In genomic region chr3:113006350-113007056, GRCh38 we compare ENCODE assay signal across 23 cellular contexts. TPM values are rescaled to one million over a fixed set of nuclear protein-coding genes. Genes with fewer than 3 reads are reported as not detected.
DNase-seq lines count a peak whose midpoint lies in the region; ATAC-seq and TF ChIP-seq lines count a peak whose summit lies in the region.
"Had no signal": no experiment of that assay in that cellular context is flagged by ENCODE, and none has a peak within 500 bp of the region (broad histone marks: within the 10 kb centered on the region; RNA-seq: fewer than 3 reads in every experiment).

No MANE protein-coding gene starts in this region.

- peaks cover 75% of the 10 kb centered on the region for H3K4me1 Mint-ChIP-seq in activated CD4-positive, alpha-beta T cell treated with anti-CD3 and anti-CD28 coated beads, Interleukin-2, amount 10 ng/mL, durations not matched to agents 7 days and 5 days
- peaks cover 46 to 72% (median 60%) of the 10 kb centered on the region in 4 donors for H3K4me1 Mint-ChIP-seq in CD4-positive, alpha-beta memory T cell
- H3K4me1 Mint-ChIP-seq in activated T-helper 17 cell treated with anti-CD3 and anti-CD28 coated beads, Interleukin-2, amount 50 U/mL, for 72 hours, result peaks cover 28% of the 10 kb centered on the region
- H3K4me1 Mint-ChIP-seq in natural killer cell, result peaks cover 35 to 42% of the 10 kb centered on the region in 2 donors

- H3K4me3 Mint-ChIP-seq in activated CD4-positive, alpha-beta T cell treated with anti-CD3 and anti-CD28 coated beads, Interleukin-2, amount 10 ng/mL, durations not matched to agents 7 days and 5 days, result peak overlapping the region; percentile 66
- peak overlapping the region; percentile 55 to 77 (median 73) for H3K4me3 Mint-ChIP-seq in CD4-positive, alpha-beta memory T cell
- peak overlapping the region; percentile 76 for H3K4me3 Mint-ChIP-seq in activated T-helper 17 cell treated with anti-CD3 and anti-CD28 coated beads, Interleukin-2, amount 50 U/mL, for 72 hours
- no peak overlapping the region for H3K4me3 Mint-ChIP-seq in natural killer cell
- H3K4me3 Mint-ChIP-seq: CD14-positive monocyte, naive B cell had no signal

- no peak for DNase-seq in activated CD4-positive, alpha-beta T cell treated with anti-CD3 and anti-CD28 coated beads, Interleukin-2, amount 10 ng/mL, durations not matched to agents 7 days and 5 days
- DNase-seq in activated CD4-positive, alpha-beta T cell treated with anti-CD3 and anti-CD28 coated beads for 4 hours, result no peak
- no peak for DNase-seq in CD4-positive, alpha-beta memory T cell
- no peak for DNase-seq in natural killer cell
- no peak for DNase-seq in SW 1271 (lab: John Stamatoyannopoulos, UW)
- no peak for DNase-seq in cerebellar cortex (ENCODE audit: low spot score)
- DNase-seq: ACHN; activated CD8-positive, alpha-beta memory T cell treated with anti-CD3 and anti-CD28 coated beads for 24 hours; activated gamma-delta T cell; effector CD8-positive, alpha-beta T cell; GF-D8; mesendoderm; MV-4-11; naive B cell; NCI-H1694 treated with DMSO at 0.1 percent for 48 hours; NCI-H69; pancreas; right cardiac atrium; testis had no signal

- no peak for ATAC-seq in activated T-helper 17 cell treated with anti-CD3 and anti-CD28 coated beads, Interleukin-2, amount 50 U/mL, for 72 hours (replicated peaks)
- ATAC-seq in natural killer cell (no peak), HG03571 (IDR thresholded peaks at IDR 0.05; ENCODE audit: unreplicated experiment) (no peak)
- ATAC-seq: pancreas, right cardiac atrium had no signal

- intact Hi-C loops in CD4-positive, alpha-beta memory T cell (cut with micrococcal nuclease), result no loop called here
- intact Hi-C loops in natural killer cell (cut with micrococcal nuclease), result no loop called here

- H3K4me3 ChIP-seq in CD4-positive, alpha-beta memory T cell (ENCODE audit: low read length in 2 of 2), result peak overlapping the region in 1 of 2 donors; percentile 4
- H3K4me3 ChIP-seq: pancreas, testis had no signal

- no peaks in the 10 kb centered on the region for H3K27me3 ChIP-seq in CD4-positive, alpha-beta memory T cell (ENCODE audit: insufficient read depth, low read length)
- H3K27me3 ChIP-seq: pancreas, testis had no signal

- H3K36me3 ChIP-seq in CD4-positive, alpha-beta memory T cell (ENCODE audit: insufficient read depth, low read length), result peaks cover 16% of the 10 kb centered on the region

- POLR2A ChIA-PET in activated CD4-positive, alpha-beta T cell treated with anti-CD3 and anti-CD28 coated beads, Interleukin-2, amount 10 ng/mL, durations not matched to agents 7 days and 5 days (lab: Charles Lee), result no interaction called here
- POLR2A ChIA-PET in CD4-positive, alpha-beta memory T cell (lab: Charles Lee; ENCODE audit: partially characterized antibody), result interaction anchor here (0.8 to 8.6 kb wide), 6 partner anchors 10 to 270 kb away, joined by 4 to 76 read pairs (median 4); partner anchors contain the start of gene GTPBP8

- no peaks in the 10 kb centered on the region for H3K27me3 Mint-ChIP-seq in activated CD4-positive, alpha-beta T cell treated with anti-CD3 and anti-CD28 coated beads, Interleukin-2, amount 10 ng/mL, durations not matched to agents 7 days and 5 days
- H3K27me3 Mint-ChIP-seq in CD4-positive, alpha-beta memory T cell, result no peaks in the 10 kb centered on the region
- H3K27me3 Mint-ChIP-seq in activated T-helper 17 cell treated with anti-CD3 and anti-CD28 coated beads, Interleukin-2, amount 50 U/mL, for 72 hours, result no peaks in the 10 kb centered on the region
- no peaks in the 10 kb centered on the region for H3K27me3 Mint-ChIP-seq in natural killer cell (ENCODE audit: low read depth in 2 of 2)
- H3K27me3 Mint-ChIP-seq: naive B cell had no signal

- H3K9me3 Mint-ChIP-seq in activated CD4-positive, alpha-beta T cell treated with anti-CD3 and anti-CD28 coated beads, Interleukin-2, amount 10 ng/mL, durations not matched to agents 7 days and 5 days, result no peaks in the 10 kb centered on the region
- no peaks in the 10 kb centered on the region for H3K9me3 Mint-ChIP-seq in CD4-positive, alpha-beta memory T cell
- H3K9me3 Mint-ChIP-seq in activated T-helper 17 cell treated with anti-CD3 and anti-CD28 coated beads, Interleukin-2, amount 50 U/mL, for 72 hours, result no peaks in the 10 kb centered on the region
- no peaks in the 10 kb centered on the region for H3K9me3 Mint-ChIP-seq in natural killer cell
- H3K9me3 Mint-ChIP-seq: CD14-positive monocyte, naive B cell had no signal

- TF ChIP-seq CTCF in natural killer cell (IDR thresholded peaks at IDR 0.05), result no peak

- no peaks in the 10 kb centered on the region for H3K9me3 ChIP-seq in CD4-positive, alpha-beta memory T cell (ENCODE audit: control insufficient read depth in 1 of 2, low read length in 2 of 2)
- H3K9me3 ChIP-seq: pancreas, testis had no signal

- peak overlapping the region; percentile 58 for H3K27ac ChIP-seq in CD4-positive, alpha-beta memory T cell (ENCODE audit: low read depth, low read length)
- H3K27ac ChIP-seq: pancreas, testis had no signal

- H3K36me3 Mint-ChIP-seq in activated CD4-positive, alpha-beta T cell treated with anti-CD3 and anti-CD28 coated beads, Interleukin-2, amount 10 ng/mL, durations not matched to agents 7 days and 5 days (ENCODE audit: low read depth), result peaks cover 75% of the 10 kb centered on the region
- peaks cover 50 to 72% of the 10 kb centered on the region in 2 donors for H3K36me3 Mint-ChIP-seq in CD4-positive, alpha-beta memory T cell
- H3K36me3 Mint-ChIP-seq in activated T-helper 17 cell treated with anti-CD3 and anti-CD28 coated beads, Interleukin-2, amount 50 U/mL, for 72 hours (ENCODE audit: low read depth), result peaks cover 96% of the 10 kb centered on the region
- peaks cover 35% of the 10 kb centered on the region for H3K36me3 Mint-ChIP-seq in natural killer cell

- H3K4me1 ChIP-seq in CD4-positive, alpha-beta memory T cell (ENCODE audit: insufficient read depth, low read length), result peaks cover 58% of the 10 kb centered on the region
- H3K4me1 ChIP-seq: pancreas, testis had no signal

- CTCF ChIA-PET in activated CD4-positive, alpha-beta T cell treated with anti-CD3 and anti-CD28 coated beads, Interleukin-2, amount 10 ng/mL, durations not matched to agents 7 days and 5 days (lab: Charles Lee), result interaction anchor here (0.5 to 2.5 kb wide), 7 partner anchors 10 to 367 kb away, joined by 3 to 9 read pairs (median 3); a partner anchor contains a TSS
- CTCF ChIA-PET in CD4-positive, alpha-beta memory T cell (lab: Charles Lee; ENCODE audit: partially characterized antibody), result interaction anchor here (0.6 to 2.9 kb wide), 11 partner anchors 8 to 1017 kb away, joined by 3 to 9 read pairs (median 4); partner anchors contain the start of gene GTPBP8

- peak overlapping the region; percentile 92 for H3K27ac Mint-ChIP-seq in activated CD4-positive, alpha-beta T cell treated with anti-CD3 and anti-CD28 coated beads, Interleukin-2, amount 10 ng/mL, durations not matched to agents 7 days and 5 days
- peak overlapping the region; percentile 88 to 95 (median 92) for H3K27ac Mint-ChIP-seq in CD4-positive, alpha-beta memory T cell
- H3K27ac Mint-ChIP-seq in activated T-helper 17 cell treated with anti-CD3 and anti-CD28 coated beads, Interleukin-2, amount 50 U/mL, for 72 hours, result peak overlapping the region; percentile 91
- peak overlapping the region; percentile 84 to 85 for H3K27ac Mint-ChIP-seq in natural killer cell

RNA-seq across cellular contexts. Expression of gene GTPBP8, which starts 15.7 kb away (rescaled TPM):
- 10 to 100 TPM; 27.6 to 29.6 TPM for total RNA-seq in activated CD4-positive, alpha-beta T cell treated with anti-CD3 and anti-CD28 coated beads, Interleukin-2, amount 10 ng/mL, durations not matched to agents 7 days and 5 days
- total RNA-seq in CD4-positive, alpha-beta memory T cell, result 10 to 100 TPM; 36.0 to 40.0 TPM
- 10 to 100 TPM; 17.2 to 27.3 TPM for polyA plus RNA-seq in CD4-positive, alpha-beta memory T cell
- total RNA-seq in activated T-helper 17 cell treated with anti-CD3 and anti-CD28 coated beads, Interleukin-2, amount 50 U/mL, for 72 hours, result 10 to 100 TPM; 18.8 to 23.6 TPM
- total RNA-seq in natural killer cell, result 10 to 100 TPM; 16.6 to 28.6 (median 16.8) TPM

RNA-seq across cellular contexts. Expression of gene CD200R1, which starts 31.6 kb away (rescaled TPM):
- total RNA-seq in activated CD4-positive, alpha-beta T cell treated with anti-CD3 and anti-CD28 coated beads, Interleukin-2, amount 10 ng/mL, durations not matched to agents 7 days and 5 days, result 1 to 10 TPM; 8.8 TPM
- total RNA-seq in CD4-positive, alpha-beta memory T cell, result 10 to 100 TPM; 29.2 to 30.1 TPM
- polyA plus RNA-seq in CD4-positive, alpha-beta memory T cell, result 10 to 100 TPM; 22.6 to 27.6 TPM
- total RNA-seq in activated T-helper 17 cell treated with anti-CD3 and anti-CD28 coated beads, Interleukin-2, amount 50 U/mL, for 72 hours, result 1 to 10 TPM; 5.7 to 6.7 TPM
- total RNA-seq in natural killer cell, result 10 to 100 TPM in 1 of 3 donors, 1 to 10 TPM in 1, under 1 TPM in 1; 0.38 to 25.8 (median 1.7) TPM
- total RNA-seq: chondrocyte had no signal
